In genomic region chr9:12956805-12957204, GRCh38 we compare ENCODE assay signal across 31 cellular contexts.
DNase-seq lines count a peak whose midpoint lies in the region; ATAC-seq and TF ChIP-seq lines count a peak whose summit lies in the region.
"Had no signal": no experiment of that assay in that cellular context is flagged by ENCODE, and none has a peak within 500 bp of the region (broad histone marks: within the 10 kb centered on the region; RNA-seq: fewer than 3 reads in every experiment).

No MANE protein-coding gene starts in this region.

- intact Hi-C loops in A673 (cut with micrococcal nuclease; ENCODE audit: unreplicated experiment), result no loop called here

- peaks cover 12% of the 10 kb centered on the region for H3K9me3 Mint-ChIP-seq in chondrocyte (ENCODE audit: low read depth)
- H3K9me3 Mint-ChIP-seq in activated T-cell treated with anti-CD3 and anti-CD28 coated beads, Interleukin-2, amount 50 U/mL, for 72 hours, result peaks cover 12 to 18% of the 10 kb centered on the region in 2 donors

- H3K4me3 ChIP-seq in A673 (ENCODE audit: low read depth, low read length, poor library complexity, severe bottlenecking), result no peak overlapping the region
- H3K4me3 ChIP-seq: cardiac muscle cell, psoas muscle, upper lobe of left lung had no signal

- no TSS peak for BruUV-seq in A673 (replicated peaks; lab: Mats Ljungman, UMichigan)

- H3K27ac Mint-ChIP-seq in chondrocyte (ENCODE audit: unreplicated experiment), result peak overlapping the region; percentile 98
- H3K27ac Mint-ChIP-seq in activated T-cell treated with anti-CD3 and anti-CD28 coated beads, Interleukin-2, amount 50 U/mL, for 72 hours, result no peak overlapping the region
- H3K27ac Mint-ChIP-seq: activated CD8-positive, alpha-beta T cell treated with anti-CD3 and anti-CD28 coated beads for 36 hours; activated naive CD4-positive, alpha-beta T cell treated with anti-CD3 and anti-CD28 coated beads, Interleukin-2, amount 50 U/mL, for 24 hours; activated T-helper 2 cell treated with anti-CD3 and anti-CD28 coated beads, Interferon-gamma antibody, Interleukin-2, Interleukin-4, amounts not matched to agents 10 μg/mL and 5 μg/mL and 100 μg/mL, durations not matched to agents 14 hours and 24 hours and 36 hours; immature natural killer cell; natural killer cell treated with Interleukin-12 subunit alpha and Interleukin-12 subunit beta and Interleukin-15 and Interleukin-18, amount 100 ng/mL, for 72 hours; stimulated activated naive B cell treated with anti-CD40 and anti-IgM and Interleukin-4, amounts not matched to agents 10 μg/mL and 1 μg/mL and 100 μg/mL, for 72 hours had no signal

- peaks cover 16% of the 10 kb centered on the region for H3K4me1 ChIP-seq in A673 (ENCODE audit: insufficient read depth, low read length, poor library complexity, severe bottlenecking)
- H3K4me1 ChIP-seq: psoas muscle, upper lobe of left lung had no signal

- CTCF ChIA-PET in A673 (lab: Charles Lee), result no interaction called here

- POLR2A ChIA-PET in A673 (lab: Charles Lee; ENCODE audit: low non-redundant PET), result no interaction called here

- no peaks in the 10 kb centered on the region for H3K27me3 ChIP-seq in A673 (replicated peaks; ENCODE audit: insufficient read depth, low read depth, low read length, poor library complexity)
- H3K27me3 ChIP-seq: cardiac muscle cell, upper lobe of left lung had no signal

- TF ChIP-seq CTCF in A673 (conservative IDR thresholded peaks at IDR 0.05; ENCODE audit: low read depth, low read length), result no peak
- TF ChIP-seq CTCF in chondrocyte (IDR thresholded peaks at IDR 0.05), result no peak

- DNase-seq in A673 (ENCODE audit: low spot score) (peak; percentile 54), OCI-M1 (lab: John Stamatoyannopoulos, UW) (peak; percentile 89), chondrocyte (ENCODE audit: low spot score) (no peak), iris pigment epithelial cell (ENCODE audit: low read depth) (peak; percentile 70), SHP77 (lab: John Stamatoyannopoulos, UW) (no peak)
- DNase-seq in activated T-cell treated with anti-CD3 and anti-CD28 coated beads, Interleukin-2, amount 50 U/mL, for 72 hours, result no peak
- no peak for DNase-seq in stimulated activated CD4-positive, alpha-beta T cell treated with anti-CD3 and anti-CD28 coated beads, Interleukin-2, amount 100 ng/mL, for 24 hours
- DNase-seq: activated CD8-positive, alpha-beta T cell treated with anti-CD3 and anti-CD28 coated beads for 36 hours; anterior cingulate cortex; COR-L47; DMS53; immature natural killer cell; left colon; mammary epithelial cell; NCI-H446 treated with DMSO at 0.1 percent for 48 hours; NCI-H774; occipital lobe; psoas muscle; SK-N-SH; stimulated activated naive B cell treated with anti-CD40 and anti-IgM and Interleukin-4, amounts not matched to agents 10 μg/mL and 1 μg/mL and 100 μg/mL, for 72 hours; substantia nigra; T-helper 2 cell; upper lobe of left lung had no signal

- no peak overlapping the region for H3K4me3 Mint-ChIP-seq in chondrocyte (ENCODE audit: unreplicated experiment)
- no peak overlapping the region for H3K4me3 Mint-ChIP-seq in activated T-cell treated with anti-CD3 and anti-CD28 coated beads, Interleukin-2, amount 50 U/mL, for 72 hours
- H3K4me3 Mint-ChIP-seq: activated CD8-positive, alpha-beta T cell treated with anti-CD3 and anti-CD28 coated beads for 36 hours; activated naive CD4-positive, alpha-beta T cell treated with anti-CD3 and anti-CD28 coated beads, Interleukin-2, amount 50 U/mL, for 24 hours; immature natural killer cell; natural killer cell treated with Interleukin-12 subunit alpha and Interleukin-12 subunit beta and Interleukin-15 and Interleukin-18, amount 100 ng/mL, for 72 hours; stimulated activated naive B cell treated with anti-CD40 and anti-IgM and Interleukin-4, amounts not matched to agents 10 μg/mL and 1 μg/mL and 100 μg/mL, for 72 hours had no signal

- H3K36me3 Mint-ChIP-seq in chondrocyte (ENCODE audit: low read depth), result peaks cover 8% of the 10 kb centered on the region
- peaks cover 2 to 5% of the 10 kb centered on the region in 2 donors for H3K36me3 Mint-ChIP-seq in activated T-cell treated with anti-CD3 and anti-CD28 coated beads, Interleukin-2, amount 50 U/mL, for 72 hours (ENCODE audit: insufficient read depth in 2 of 2)
- H3K36me3 Mint-ChIP-seq: activated naive CD4-positive, alpha-beta T cell treated with anti-CD3 and anti-CD28 coated beads, Interleukin-2, amount 50 U/mL, for 24 hours; stimulated activated naive B cell treated with anti-CD40 and anti-IgM and Interleukin-4, amounts not matched to agents 10 μg/mL and 1 μg/mL and 100 μg/mL, for 72 hours had no signal

- H3K27me3 Mint-ChIP-seq in chondrocyte (ENCODE audit: low read depth), result no peaks in the 10 kb centered on the region
- H3K27me3 Mint-ChIP-seq in activated T-cell treated with anti-CD3 and anti-CD28 coated beads, Interleukin-2, amount 50 U/mL, for 72 hours (ENCODE audit: low read depth), result no peaks in the 10 kb centered on the region
- H3K27me3 Mint-ChIP-seq: activated CD8-positive, alpha-beta T cell treated with anti-CD3 and anti-CD28 coated beads for 36 hours; activated naive CD4-positive, alpha-beta T cell treated with anti-CD3 and anti-CD28 coated beads, Interleukin-2, amount 50 U/mL, for 24 hours; natural killer cell treated with Interleukin-12 subunit alpha and Interleukin-12 subunit beta and Interleukin-15 and Interleukin-18, amount 100 ng/mL, for 72 hours; stimulated activated naive B cell treated with anti-CD40 and anti-IgM and Interleukin-4, amounts not matched to agents 10 μg/mL and 1 μg/mL and 100 μg/mL, for 72 hours had no signal

- H3K9me3 ChIP-seq in A673 (ENCODE audit: low read depth, low read length, poor library complexity, severe bottlenecking), result peaks cover 16% of the 10 kb centered on the region
- H3K9me3 ChIP-seq: psoas muscle, SK-N-SH, upper lobe of left lung had no signal

- peaks cover 58% of the 10 kb centered on the region for H3K4me1 Mint-ChIP-seq in chondrocyte (ENCODE audit: low read depth)
- H3K4me1 Mint-ChIP-seq in activated T-cell treated with anti-CD3 and anti-CD28 coated beads, Interleukin-2, amount 50 U/mL, for 72 hours (ENCODE audit: low read depth), result no peaks in the 10 kb centered on the region
- H3K4me1 Mint-ChIP-seq: activated naive CD4-positive, alpha-beta T cell treated with anti-CD3 and anti-CD28 coated beads, Interleukin-2, amount 50 U/mL, for 24 hours; immature natural killer cell had no signal

- no peak for ATAC-seq in HG03457 (IDR thresholded peaks at IDR 0.05; ENCODE audit: unreplicated experiment)
- no peak for ATAC-seq in activated T-cell treated with anti-CD3 and anti-CD28 coated beads, Interleukin-2, amount 50 U/mL, for 72 hours (replicated peaks in 1 of 2)
- ATAC-seq: activated CD8-positive, alpha-beta T cell treated with anti-CD3 and anti-CD28 coated beads for 36 hours; HCT116; left colon; natural killer cell treated with Interleukin-12 subunit alpha and Interleukin-12 subunit beta and Interleukin-15 and Interleukin-18, amount 100 ng/mL, for 72 hours; psoas muscle; stimulated activated naive B cell treated with anti-CD40 and anti-IgM and Interleukin-4, amounts not matched to agents 10 μg/mL and 1 μg/mL and 100 μg/mL, for 72 hours had no signal

- no peaks in the 10 kb centered on the region for H3K36me3 ChIP-seq in A673 (ENCODE audit: insufficient read depth, low read length, poor library complexity, severe bottlenecking)
- H3K36me3 ChIP-seq: cardiac muscle cell, upper lobe of left lung had no signal

- H3K27ac ChIP-seq in A673 (ENCODE audit: low read depth, low read length, poor library complexity, severe bottlenecking), result peak overlapping the region; percentile 88
- H3K27ac ChIP-seq: 22Rv1, C4-2B, cardiac muscle cell, psoas muscle, upper lobe of left lung had no signal

Comparison
In these comparisons a context has a peak if more than half of its experiments do, and no peak if none do; other contexts are left out.
1. DNase-seq: peak in A673 (single experiment), OCI-M1 (single experiment) and iris pigment epithelial cell (single experiment); none in chondrocyte (single experiment), activated T-cell treated with anti-CD3 and anti-CD28 coated beads, Interleukin-2, amount 50 U/mL, for 72 hours (0 of 2), stimulated activated CD4-positive, alpha-beta T cell treated with anti-CD3 and anti-CD28 coated beads, Interleukin-2, amount 100 ng/mL, for 24 hours (0 of 2) and SHP77 (0 of 2).